Comparison of ENCODE assay signal across 26 cellular contexts in genomic region chr4:139961344-139961948, GRCh38.
DNase-seq lines count a peak whose midpoint lies in the region; FAIRE-seq and TF ChIP-seq lines count a peak whose summit lies in the region.
"Had no signal": no experiment of that assay in that cellular context is flagged by ENCODE, and none has a peak within 500 bp of the region (broad histone marks: within the 10 kb centered on the region; RNA-seq: fewer than 3 reads in every experiment).

No MANE protein-coding gene starts in this region.

- DNase-seq in H4 (ENCODE audit: low spot score) (peak; percentile 23), SJSA1 (ENCODE audit: low read depth in 1 of 2, low spot score in 2 of 2) (peak in 1 of 2 experiments; percentile 56), esophagus muscularis mucosa (ENCODE audit: extremely low spot score) (no peak), DMS79 treated with DMSO at 0.1 percent for 48 hours (lab: John Stamatoyannopoulos, UW) (no peak), NCI-H446 (lab: John Stamatoyannopoulos, UW) (no peak), small intestine (no peak), NCI-H748 treated with DMSO at 0.1 percent for 48 hours (lab: John Stamatoyannopoulos, UW) (no peak)
- DNase-seq: activated B cell treated with CpG ODN at 0.5 μM for 24 hours; activated gamma-delta T cell; activated naive CD8-positive, alpha-beta T cell treated with anti-CD3 and anti-CD28 coated beads for 36 hours; activated T-cell treated with anti-CD3 and anti-CD28 coated beads, Interleukin-2, amount 50 U/mL, for 24 hours; CD8-positive, alpha-beta T cell; central memory CD4-positive, alpha-beta T cell; DMS 273 treated with DMSO at 0.1 percent for 48 hours; Karpas-422; kidney glomerular epithelial cell; NCI-H2107; NCI-H774; RPMI8226 had no signal

- TF ChIP-seq CTCF in esophagus muscularis mucosa (IDR thresholded peaks at IDR 0.05) = no peak

- H3K9me3 ChIP-seq in SJSA1 (replicated peaks) (no peaks in the 10 kb centered on the region), esophagus muscularis mucosa (no peaks in the 10 kb centered on the region), subcutaneous abdominal adipose tissue (ENCODE audit: control insufficient read depth in 5 of 5, low read length in 5 of 5) (no peaks in the 10 kb centered on the region), small intestine (ENCODE audit: control insufficient read depth, low read depth) (no peaks in the 10 kb centered on the region)
- H3K9me3 ChIP-seq: ascending aorta, HAP-1, vagina had no signal

- no peak for TF ChIP-seq EP300 in esophagus muscularis mucosa (IDR thresholded peaks at IDR 0.05)

- H3K27me3 ChIP-seq in SJSA1 (replicated peaks) (no peaks in the 10 kb centered on the region), esophagus muscularis mucosa (no peaks in the 10 kb centered on the region), subcutaneous abdominal adipose tissue (ENCODE audit: control insufficient read depth in 5 of 5, insufficient read depth in 4 of 5, low read length in 5 of 5) (no peaks in the 10 kb centered on the region), small intestine (ENCODE audit: control insufficient read depth in 2 of 2, insufficient read depth in 2 of 2, low read length in 2 of 2) (no peaks in the 10 kb centered on the region)
- H3K27me3 ChIP-seq: ascending aorta, hepatocyte, vagina had no signal

- H3K27ac ChIP-seq in SJSA1 (peak overlapping the region; percentile 22; the same call in 1 of the 2 replicates), esophagus muscularis mucosa (replicated peaks in 1 of 4) (peak overlapping the region in 3 of 4 donors; percentile 20 to 32 (median 28)), subcutaneous abdominal adipose tissue (ENCODE audit: low read depth, low read length) (peak overlapping the region; percentile 10), small intestine (ENCODE audit: low read depth in 1 of 2, low read length in 1 of 2) (no peak overlapping the region)
- H3K27ac ChIP-seq: ascending aorta, hepatocyte, vagina had no signal

- H3K36me3 ChIP-seq in SJSA1 = no peaks in the 10 kb centered on the region
- no peaks in the 10 kb centered on the region for H3K36me3 ChIP-seq in esophagus muscularis mucosa
- no peaks in the 10 kb centered on the region for H3K36me3 ChIP-seq in subcutaneous abdominal adipose tissue (ENCODE audit: control insufficient read depth in 5 of 5, insufficient read depth in 5 of 5, low read length in 5 of 5)
- no peaks in the 10 kb centered on the region for H3K36me3 ChIP-seq in small intestine (ENCODE audit: control insufficient read depth in 2 of 2, insufficient read depth in 2 of 2, low read length in 2 of 2)
- H3K36me3 ChIP-seq: ascending aorta, HAP-1, vagina had no signal

- intact Hi-C loops in esophagus muscularis mucosa (cut with DNase I) = no loop called here

- no peak for FAIRE-seq in small intestine (lab: Jason Lieb, UNC)
- FAIRE-seq: GM12892, HepG2 had no signal

- H3K4me3 ChIP-seq in SJSA1 (no peak overlapping the region), esophagus muscularis mucosa (no peak overlapping the region), subcutaneous abdominal adipose tissue (ENCODE audit: low read depth in 1 of 5, low read length in 5 of 5) (no peak overlapping the region), small intestine (ENCODE audit: low read depth in 1 of 2, low read length in 2 of 2) (no peak overlapping the region)
- H3K4me3 ChIP-seq: ascending aorta, HAP-1, hepatocyte, vagina had no signal

- no peak for TF ChIP-seq POLR2A in esophagus muscularis mucosa (IDR thresholded peaks at IDR 0.05; ENCODE audit: low read depth)

- 82% methylated on average over 6 of the region's 6 CpGs for WGBS in esophagus muscularis mucosa
- WGBS in small intestine, 3 donors = 65 to 87% (median 85%) methylated on average over 6 of the region's 6 CpGs

- no peak overlapping the region for H3K9ac ChIP-seq in subcutaneous abdominal adipose tissue (ENCODE audit: low read length in 5 of 5)

- H3K4me1 ChIP-seq in SJSA1 (replicated peaks) (peaks cover 15% of the 10 kb centered on the region), esophagus muscularis mucosa (peaks cover 9 to 50% (median 43%) of the 10 kb centered on the region in 4 donors), subcutaneous abdominal adipose tissue (ENCODE audit: control insufficient read depth in 5 of 5, insufficient read depth in 5 of 5, low read length in 5 of 5) (peaks cover 0 to 25% (median 11%) of the 10 kb centered on the region in 5 donors), small intestine (ENCODE audit: control insufficient read depth in 2 of 2, insufficient read depth in 1 of 2, low read depth in 1 of 2, low read length in 1 of 2) (no peaks in the 10 kb centered on the region)

Comparison
In these comparisons a context has a peak if more than half of its experiments do, and no peak if none do; other contexts are left out.
1. H3K27ac ChIP-seq: peak in SJSA1 (single experiment), esophagus muscularis mucosa (3 of 4) and subcutaneous abdominal adipose tissue (single experiment); none in small intestine (0 of 2).